ENCODE assay signal across 17 cellular contexts in the genomic region with DNA sequence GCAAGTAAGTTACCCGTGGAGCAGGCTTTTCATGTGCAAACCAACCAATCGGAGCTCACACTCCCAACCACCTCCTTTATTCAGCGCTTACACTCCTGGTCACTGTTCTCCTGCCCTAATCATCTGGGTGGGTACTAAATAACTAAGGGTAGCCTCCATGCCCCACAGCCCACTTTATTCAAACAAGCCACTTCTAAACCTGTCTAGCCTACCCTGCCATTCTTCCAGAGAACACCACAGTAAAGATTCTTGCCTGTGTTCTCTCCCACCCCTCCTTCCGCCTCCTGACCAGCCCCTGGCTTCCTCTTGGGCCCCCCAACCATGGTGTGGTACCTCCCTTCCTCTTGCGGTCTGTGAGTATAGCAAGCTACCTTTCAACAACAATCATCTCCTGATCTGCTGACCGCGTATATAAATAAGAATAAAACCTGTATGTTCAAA.
DNase-seq lines count a peak whose midpoint lies in the region; TF ChIP-seq lines count a peak whose summit lies in the region.
"Had no signal": no experiment of that assay in that cellular context is flagged by ENCODE, and none has a peak within 500 bp of the region (broad histone marks: within the 10 kb centered on the region; RNA-seq: fewer than 3 reads in every experiment).

No MANE protein-coding gene starts in this region.

- H2AK5ac ChIP-seq in mesendoderm (ENCODE audit: low read length): no peak overlapping the region

- no peak overlapping the region for H2BK120ac ChIP-seq in mesendoderm (ENCODE audit: low read depth, low read length)

- H3K4me2 ChIP-seq in mesendoderm (ENCODE audit: low read length): no peak overlapping the region

- peaks cover 0 to 8% of the 10 kb centered on the region in 2 donors for H3K36me3 Mint-ChIP-seq in CD4-positive, alpha-beta memory T cell

- peak overlapping the region; percentile 50 to 89 (median 80) for H3K4me3 Mint-ChIP-seq in CD4-positive, alpha-beta memory T cell
- H3K4me3 Mint-ChIP-seq: B cell had no signal

- H3K4ac ChIP-seq in mesendoderm (ENCODE audit: low read depth, low read length): no peak overlapping the region

- H3K9me3 Mint-ChIP-seq in CD4-positive, alpha-beta memory T cell: peaks cover 0 to 8% (median under 1%) of the 10 kb centered on the region in 8 donors

- no peaks in the 10 kb centered on the region for H3K79me1 ChIP-seq in mesendoderm (ENCODE audit: low read length)

- H3K79me2 ChIP-seq in mesendoderm (ENCODE audit: control insufficient read depth, insufficient read depth, low read length): no peaks in the 10 kb centered on the region

- WGBS in mesendoderm (ENCODE audit: extremely low coverage, insufficient coverage, low lambda C conversion rate): no CpG with 5 or more reads among the region's 7 CpGs

- peaks cover 44 to 70% (median 55%) of the 10 kb centered on the region in 4 donors for H3K4me1 Mint-ChIP-seq in CD4-positive, alpha-beta memory T cell
- H3K4me1 Mint-ChIP-seq: B cell had no signal

- H2BK5ac ChIP-seq in mesendoderm (ENCODE audit: low read length): no peak overlapping the region

- no peaks in the 10 kb centered on the region for H3K27me3 ChIP-seq in CD4-positive, alpha-beta memory T cell (ENCODE audit: insufficient read depth, low read length)
- no peaks in the 10 kb centered on the region for H3K27me3 ChIP-seq in mesendoderm (ENCODE audit: insufficient read depth, low read length, poor library complexity)
- no peaks in the 10 kb centered on the region for H3K27me3 ChIP-seq in colonic mucosa
- H3K27me3 ChIP-seq: brain microvascular endothelial cell had no signal

- intact Hi-C loops in CD4-positive, alpha-beta memory T cell (cut with micrococcal nuclease): no loop called here
- intact Hi-C loops in colonic mucosa (cut with DNase I): no loop called here

- peak overlapping the region; percentile 42 to 92 (median 86) for H3K27ac Mint-ChIP-seq in CD4-positive, alpha-beta memory T cell
- H3K27ac Mint-ChIP-seq: B cell, progenitor cell of endocrine pancreas had no signal

- no peak overlapping the region for H4K8ac ChIP-seq in mesendoderm (ENCODE audit: low read depth, low read length)

- no peak overlapping the region for H3K18ac ChIP-seq in mesendoderm (ENCODE audit: low read length)

- POLR2A ChIA-PET in CD4-positive, alpha-beta memory T cell (lab: Charles Lee; ENCODE audit: partially characterized antibody): interaction anchor here (0.8 to 3.3 kb wide), 8 partner anchors 8 to 599 kb away, joined by 3 to 26 read pairs (median 6); no protein-coding TSS in a partner anchor

- no peak overlapping the region for H3K9ac ChIP-seq in mesendoderm (ENCODE audit: low read length)
- no peak overlapping the region for H3K9ac ChIP-seq in colonic mucosa (ENCODE audit: low read depth in 2 of 2, low read length in 2 of 2)

- no peak overlapping the region for H3K56ac ChIP-seq in mesendoderm (ENCODE audit: low read length)

- CTCF ChIA-PET in CD4-positive, alpha-beta memory T cell (lab: Charles Lee; ENCODE audit: partially characterized antibody): interaction anchor here (1.3 to 1.8 kb wide), 4 partner anchors 8 to 78 kb away, joined by 3 to 5 read pairs (median 4); no protein-coding TSS in a partner anchor

- no peaks in the 10 kb centered on the region for H3K9me3 ChIP-seq in CD4-positive, alpha-beta memory T cell (ENCODE audit: control insufficient read depth in 1 of 2, low read length in 2 of 2)
- no peaks in the 10 kb centered on the region for H3K9me3 ChIP-seq in colonic mucosa

- no peak overlapping the region for H3K23ac ChIP-seq in mesendoderm (ENCODE audit: low read length)

- H3K27me3 Mint-ChIP-seq in CD4-positive, alpha-beta memory T cell: no peaks in the 10 kb centered on the region

- no peak overlapping the region for H2BK15ac ChIP-seq in mesendoderm (replicated peaks; ENCODE audit: low read depth)

- H3K4me3 ChIP-seq in CD4-positive, alpha-beta memory T cell (ENCODE audit: low read length in 2 of 2): no peak overlapping the region
- H3K4me3 ChIP-seq in mesendoderm (ENCODE audit: low read length): no peak overlapping the region
- H3K4me3 ChIP-seq in colonic mucosa: no peak overlapping the region

- H4K5ac ChIP-seq in mesendoderm (ENCODE audit: low read length): no peak overlapping the region

- DNase-seq in CD4-positive, alpha-beta memory T cell: peak in 4 of 5 donors; percentile 26 to 55 (median 39)
- DNase-seq in NCI-H69 (lab: John Stamatoyannopoulos, UW): peak; percentile 60
- DNase-seq in activated T-helper 1 cell treated with Interleukin-2 at 50 U/mL for 16 hours (ENCODE audit: low read depth): peak; percentile 25
- peak; percentile 42 for DNase-seq in mesendoderm
- no peak for DNase-seq in NK-92 treated with Interleukin-12 subunit alpha and Interleukin-12 subunit beta, amount 100 ng/mL, for 24 hours (lab: John Stamatoyannopoulos, UW)
- no peak for DNase-seq in hippocampal formation (lab: John Stamatoyannopoulos, UW)
- DNase-seq in DMS79 treated with DMSO at 0.1 percent for 48 hours (lab: John Stamatoyannopoulos, UW): no peak
- no peak for DNase-seq in colonic mucosa
- DNase-seq: brain microvascular endothelial cell; effector CD4-positive, alpha-beta T cell; foreskin melanocyte; kidney; NCI-H1105; NCI-H226; PC-3 had no signal

- no peak for TF ChIP-seq CTCF in colonic mucosa (IDR thresholded peaks at IDR 0.05)

- peaks cover 44% of the 10 kb centered on the region for H3K4me1 ChIP-seq in CD4-positive, alpha-beta memory T cell (ENCODE audit: insufficient read depth, low read length)
- peaks cover 5% of the 10 kb centered on the region for H3K4me1 ChIP-seq in mesendoderm (ENCODE audit: control insufficient read depth, low read depth, low read length)
- no peaks in the 10 kb centered on the region for H3K4me1 ChIP-seq in colonic mucosa

- no peaks in the 10 kb centered on the region for H3K36me3 ChIP-seq in CD4-positive, alpha-beta memory T cell (ENCODE audit: insufficient read depth, low read length)
- no peaks in the 10 kb centered on the region for H3K36me3 ChIP-seq in mesendoderm (ENCODE audit: control insufficient read depth, insufficient read depth, low read length)
- H3K36me3 ChIP-seq in colonic mucosa: no peaks in the 10 kb centered on the region
- H3K36me3 ChIP-seq: brain microvascular endothelial cell had no signal

- H3K27ac ChIP-seq in CD4-positive, alpha-beta memory T cell (ENCODE audit: low read depth, low read length): peak overlapping the region; percentile 1
- H3K27ac ChIP-seq in mesendoderm (ENCODE audit: low read depth, low read length): no peak overlapping the region
- H3K27ac ChIP-seq in colonic mucosa: no peak overlapping the region
- H3K27ac ChIP-seq: brain microvascular endothelial cell had no signal

Comparison
In these comparisons a context has a peak if more than half of its experiments do, and no peak if none do; other contexts are left out.
1. DNase-seq: peak in CD4-positive, alpha-beta memory T cell (4 of 5), NCI-H69 (single experiment), activated T-helper 1 cell treated with Interleukin-2 at 50 U/mL for 16 hours (single experiment) and mesendoderm (single experiment); none in NK-92 treated with Interleukin-12 subunit alpha and Interleukin-12 subunit beta, amount 100 ng/mL, for 24 hours (single experiment), hippocampal formation (0 of 2), DMS79 treated with DMSO at 0.1 percent for 48 hours (single experiment) and colonic mucosa (single experiment).